Comparison of ENCODE assay signal across 11 cellular contexts in genomic region chr14:20998674-20999366, GRCh38. TPM values are rescaled to one million over a fixed set of nuclear protein-coding genes. Genes with fewer than 3 reads are reported as not detected.
DNase-seq lines count a peak whose midpoint lies in the region; ATAC-seq, FAIRE-seq and TF ChIP-seq lines count a peak whose summit lies in the region.
"Had no signal": no experiment of that assay in that cellular context is flagged by ENCODE, and none has a peak within 500 bp of the region (broad histone marks: within the 10 kb centered on the region; RNA-seq: fewer than 3 reads in every experiment).

Gene SLC39A2, plus strand, starts transcription at chr14:20999293. Its CDS starts 154 bp downstream, at chr14:20999447.

- ATAC-seq in body of pancreas (peak; percentile 54), HG03469 (IDR thresholded peaks at IDR 0.05; ENCODE audit: unreplicated experiment) (no peak)

- no peaks in the 10 kb centered on the region for H3K9me3 ChIP-seq in body of pancreas
- H3K9me3 ChIP-seq in suprapubic skin: no peaks in the 10 kb centered on the region

- H3K36me3 ChIP-seq in body of pancreas (replicated peaks in 1 of 2; ENCODE audit: insufficient read depth in 1 of 2, low read depth in 2 of 2): peaks cover 19 to 23% of the 10 kb centered on the region in 2 donors
- H3K36me3 ChIP-seq in suprapubic skin: peaks cover 37% of the 10 kb centered on the region

- H3K4me3 ChIP-seq in body of pancreas: no peak within 1 kb of the TSS
- H3K4me3 ChIP-seq in suprapubic skin: peak within 1 kb of the TSS; percentile 23

- no peak for TF ChIP-seq EP300 in suprapubic skin (IDR thresholded peaks at IDR 0.05)

- WGBS in body of pancreas, 2 donors: 42 to 48% methylated on average over 6 of the region's 6 CpGs
- 33% methylated on average over 6 of the region's 6 CpGs for WGBS in suprapubic skin

- FAIRE-seq in HTR-8/SVneo (lab: Jason Lieb, UNC): no peak
- FAIRE-seq: A204.1 had no signal

- H3K27me3 ChIP-seq in body of pancreas: no peaks in the 10 kb centered on the region
- no peaks in the 10 kb centered on the region for H3K27me3 ChIP-seq in suprapubic skin

- no peaks in the 10 kb centered on the region for H3K4me1 ChIP-seq in body of pancreas
- H3K4me1 ChIP-seq in suprapubic skin: peaks cover 34% of the 10 kb centered on the region

- TF ChIP-seq POLR2A in body of pancreas (IDR thresholded peaks at IDR 0.05): no peak
- no peak for TF ChIP-seq POLR2A in suprapubic skin (IDR thresholded peaks at IDR 0.05)

- no peak for TF ChIP-seq CTCF in body of pancreas (IDR thresholded peaks at IDR 0.05)
- TF ChIP-seq CTCF in suprapubic skin (IDR thresholded peaks at IDR 0.05): no peak

- H3K27ac ChIP-seq in body of pancreas: no peak within 1 kb of the TSS
- peak within 1 kb of the TSS; percentile 87 for H3K27ac ChIP-seq in suprapubic skin

- DNase-seq in DMS 273 (lab: John Stamatoyannopoulos, UW; ENCODE audit: unreplicated experiment) (peak; percentile 45), DMS 273 treated with DMSO at 0.1 percent for 48 hours (lab: John Stamatoyannopoulos, UW) (no peak), body of pancreas (peak in 3 of 4 donors; percentile 38 to 44 (median 41)), kidney tubule cell (ENCODE audit: low spot score) (peak; percentile 48), suprapubic skin (ENCODE audit: low spot score in 2 of 2) (peak in 1 of 2 donors; percentile 83), NCI-H1417 treated with DMSO at 0.1 percent for 48 hours (lab: John Stamatoyannopoulos, UW) (no peak), HTR-8/SVneo (ENCODE audit: insufficient read length, low spot score) (no peak)
- DNase-seq: NCI-H1092 treated with DMSO at 0.1 percent for 48 hours; stimulated activated CD4-positive, alpha-beta T cell treated with anti-CD3 and anti-CD28 coated beads, Interleukin-4, amount 100 ng/mL, for 1 hour had no signal

- intact Hi-C loops in body of pancreas (cut with DNase I): no loop called here

RNA-seq across cellular contexts. Expression of gene SLC39A2, which starts in this region (rescaled TPM):
- total RNA-seq in body of pancreas (not detected), suprapubic skin (10 to 100 TPM in 3 of 4 donors, 1 to 10 TPM in 1; 5.1 to 46.7 (median 33.7) TPM)

Comparison
In these comparisons a context has a peak if more than half of its experiments do, and no peak if none do; other contexts are left out.
1. RNA of gene SLC39A2 (total RNA-seq): 5.1 to 46.7 TPM in suprapubic skin; not detected in body of pancreas; every median in the first group is over 4 times any median in the second.
2. DNase-seq: peak in DMS 273 (single experiment) and kidney tubule cell (single experiment); none in DMS 273 treated with DMSO at 0.1 percent for 48 hours (single experiment), NCI-H1417 treated with DMSO at 0.1 percent for 48 hours (single experiment) and HTR-8/SVneo (single experiment).
3. Peak in DNase-seq and ATAC-seq in body of pancreas; RNA of the gene not detected or under 1 TPM.